18 cellular contexts compared by ENCODE assay signal in genomic region chr19:46900341-46900740, GRCh38. TPM values are rescaled to one million over a fixed set of nuclear protein-coding genes. Genes with fewer than 3 reads are reported as not detected.
A peak's percentile ranks its signal among the peaks of the same experiment; 100 is the strongest.
DNase-seq lines count a peak whose midpoint lies in the region; ATAC-seq and TF ChIP-seq lines count a peak whose summit lies in the region.
"Had no signal": no experiment of that assay in that cellular context is flagged by ENCODE, and none has a peak within 500 bp of the region (broad histone marks: within the 10 kb centered on the region; RNA-seq: fewer than 3 reads in every experiment).

No MANE protein-coding gene starts in this region.

- WGBS in esophagus, 2 donors: 76 to 86% methylated on average over 5 of the region's 5 CpGs

- H3K27ac ChIP-seq in breast epithelium (peak overlapping the region in 1 of 2 donors; percentile 25), VCaP (peak overlapping the region; percentile 49; the same call in 1 of the 2 replicates), esophagus (ENCODE audit: low read depth in 2 of 2, low read length in 1 of 2) (peak overlapping the region; percentile 24 to 71)
- H3K27ac ChIP-seq: BLaER1, HL-60 had no signal

- no peak overlapping the region for H3K4me3 ChIP-seq in breast epithelium
- H3K4me3 ChIP-seq in esophagus (ENCODE audit: low read depth in 1 of 2, low read length in 2 of 2): no peak overlapping the region
- H3K4me3 ChIP-seq: BLaER1, GM12878, GM23338 had no signal

- TF ChIP-seq CTCF in MCF 10A (IDR thresholded peaks at IDR 0.05; ENCODE audit: unreplicated experiment) (no peak), breast epithelium (IDR thresholded peaks at IDR 0.05) (no peak), VCaP (conservative IDR thresholded peaks at IDR 0.05) (no peak), osteocyte (IDR thresholded peaks at IDR 0.05) (no peak)

- no TSS peak for BruUV-seq in MCF 10A (replicated peaks; lab: Mats Ljungman, UMichigan)

- H3K4me1 Mint-ChIP-seq in MCF 10A (ENCODE audit: insufficient read depth, unreplicated experiment) (peaks cover 49% of the 10 kb centered on the region), osteocyte (ENCODE audit: unreplicated experiment) (peaks cover 73% of the 10 kb centered on the region)
- H3K4me1 Mint-ChIP-seq in activated CD8-positive, alpha-beta T cell treated with anti-CD3 and anti-CD28 coated beads, Interleukin-2, amount 10 ng/mL, durations not matched to agents 7 days and 5 days (ENCODE audit: low read depth): peaks cover 21% of the 10 kb centered on the region

- H3K4me1 ChIP-seq in breast epithelium: peaks cover 3 to 33% of the 10 kb centered on the region in 2 donors
- peaks cover 2 to 15% of the 10 kb centered on the region in 2 donors for H3K4me1 ChIP-seq in esophagus (ENCODE audit: control insufficient read depth in 2 of 2, insufficient read depth in 2 of 2, low read length in 1 of 2)

- no peak overlapping the region for H3K4me3 Mint-ChIP-seq in MCF 10A (ENCODE audit: unreplicated experiment)
- no peak overlapping the region for H3K4me3 Mint-ChIP-seq in osteocyte (ENCODE audit: unreplicated experiment)
- no peak overlapping the region for H3K4me3 Mint-ChIP-seq in activated CD8-positive, alpha-beta T cell treated with anti-CD3 and anti-CD28 coated beads, Interleukin-2, amount 10 ng/mL, durations not matched to agents 7 days and 5 days
- H3K4me3 Mint-ChIP-seq: GM23338, H9, HFFc6 had no signal

- CTCF ChIA-PET in MCF 10A (lab: Yijun Ruan, JAX): interaction anchor here (1.3 kb wide), 1 partner anchor 8 kb away, joined by 7 read pairs; no protein-coding TSS in a partner anchor
- CTCF ChIA-PET in activated CD8-positive, alpha-beta T cell treated with anti-CD3 and anti-CD28 coated beads, Interleukin-2, amount 10 ng/mL, durations not matched to agents 7 days and 5 days (lab: Charles Lee): no interaction called here

- intact Hi-C loops in MCF 10A (cut with micrococcal nuclease): no loop called here
- intact Hi-C loops in breast epithelium (cut with DNase I; ENCODE audit: low total_unique reads): no loop called here

- H3K36me3 ChIP-seq in breast epithelium (no peaks in the 10 kb centered on the region), esophagus (ENCODE audit: control insufficient read depth in 2 of 2, insufficient read depth in 2 of 2, low read length in 1 of 2) (peaks cover 0 to 2% of the 10 kb centered on the region in 2 donors)

- H3K27me3 ChIP-seq in breast epithelium: no peaks in the 10 kb centered on the region
- H3K27me3 ChIP-seq in esophagus (ENCODE audit: control insufficient read depth in 1 of 2, insufficient read depth in 2 of 2, low read length in 2 of 2): no peaks in the 10 kb centered on the region
- H3K27me3 ChIP-seq: BLaER1 had no signal

- H3K9me3 Mint-ChIP-seq in MCF 10A (ENCODE audit: unreplicated experiment): no peaks in the 10 kb centered on the region
- no peaks in the 10 kb centered on the region for H3K9me3 Mint-ChIP-seq in osteocyte (ENCODE audit: unreplicated experiment)
- H3K9me3 Mint-ChIP-seq in activated CD8-positive, alpha-beta T cell treated with anti-CD3 and anti-CD28 coated beads, Interleukin-2, amount 10 ng/mL, durations not matched to agents 7 days and 5 days (ENCODE audit: insufficient read depth): no peaks in the 10 kb centered on the region
- H3K9me3 Mint-ChIP-seq: CD8-positive, alpha-beta memory T cell; GM23338; H9; HFFc6 had no signal

- POLR2A ChIA-PET in MCF 10A (lab: Yijun Ruan, JAX): interaction anchor here (1.8 kb wide), 1 partner anchor 41 kb away, joined by 4 read pairs; no protein-coding TSS in a partner anchor
- POLR2A ChIA-PET in activated CD8-positive, alpha-beta T cell treated with anti-CD3 and anti-CD28 coated beads, Interleukin-2, amount 10 ng/mL, durations not matched to agents 7 days and 5 days (lab: Charles Lee): no interaction called here

- no peak for DNase-seq in MCF 10A (ENCODE audit: unreplicated experiment)
- DNase-seq in breast epithelium (ENCODE audit: low spot score in 2 of 2): no peak
- no peak for DNase-seq in osteocyte (ENCODE audit: extremely low spot score, unreplicated experiment)
- DNase-seq in mesenteric fat pad (ENCODE audit: low spot score): no peak
- no peak for DNase-seq in NCI-H345 (lab: John Stamatoyannopoulos, UW)
- no peak for DNase-seq in activated CD8-positive, alpha-beta T cell treated with anti-CD3 and anti-CD28 coated beads, Interleukin-2, amount 10 ng/mL, durations not matched to agents 7 days and 5 days
- DNase-seq: 8988T; AML-193; CD8-positive, alpha-beta memory T cell; DMS79; H9; HFFc6 had no signal

- H3K27ac Mint-ChIP-seq in MCF 10A (ENCODE audit: low read depth, unreplicated experiment) (peak overlapping the region; percentile 78), osteocyte (ENCODE audit: unreplicated experiment) (peak overlapping the region; percentile 45)
- no peak overlapping the region for H3K27ac Mint-ChIP-seq in activated CD8-positive, alpha-beta T cell treated with anti-CD3 and anti-CD28 coated beads, Interleukin-2, amount 10 ng/mL, durations not matched to agents 7 days and 5 days
- H3K27ac Mint-ChIP-seq: GM23338 had no signal

- peaks cover 14% of the 10 kb centered on the region for H3K36me3 Mint-ChIP-seq in MCF 10A (ENCODE audit: insufficient read depth, unreplicated experiment)
- H3K36me3 Mint-ChIP-seq in osteocyte (ENCODE audit: unreplicated experiment): peaks cover 4% of the 10 kb centered on the region
- no peaks in the 10 kb centered on the region for H3K36me3 Mint-ChIP-seq in activated CD8-positive, alpha-beta T cell treated with anti-CD3 and anti-CD28 coated beads, Interleukin-2, amount 10 ng/mL, durations not matched to agents 7 days and 5 days (ENCODE audit: low read depth)

- ATAC-seq in activated CD8-positive, alpha-beta T cell treated with anti-CD3 and anti-CD28 coated beads, Interleukin-2, amount 10 ng/mL, durations not matched to agents 7 days and 5 days: no peak
- ATAC-seq: GM12878 had no signal

- no peak for TF ChIP-seq POLR2A in breast epithelium (IDR thresholded peaks at IDR 0.05)

- H3K27me3 Mint-ChIP-seq in MCF 10A (ENCODE audit: insufficient read depth, unreplicated experiment) (no peaks in the 10 kb centered on the region), osteocyte (ENCODE audit: unreplicated experiment) (no peaks in the 10 kb centered on the region)
- no peaks in the 10 kb centered on the region for H3K27me3 Mint-ChIP-seq in activated CD8-positive, alpha-beta T cell treated with anti-CD3 and anti-CD28 coated beads, Interleukin-2, amount 10 ng/mL, durations not matched to agents 7 days and 5 days (ENCODE audit: low read depth)
- H3K27me3 Mint-ChIP-seq: CD8-positive, alpha-beta memory T cell had no signal

- H3K9me3 ChIP-seq in breast epithelium (no peaks in the 10 kb centered on the region), esophagus (ENCODE audit: control insufficient read depth in 2 of 2, insufficient read depth in 1 of 2, low read depth in 1 of 2, low read length in 1 of 2) (no peaks in the 10 kb centered on the region)
- H3K9me3 ChIP-seq: BLaER1 had no signal

RNA-seq across cellular contexts. Expression of gene ARHGAP35, which starts 39.5 kb away (rescaled TPM):
- 46.9 and 52.1 TPM in 2 replicates for total RNA-seq in MCF 10A (2022)
- 10 to 100 TPM; 44.8 to 61.9 (median 60.3) TPM for total RNA-seq in breast epithelium
- 10 to 100 TPM in 1 of 2 donors, 1 to 10 TPM in 1; 9.6 to 15.2 TPM for polyA plus RNA-seq in esophagus
- 107 and 113 TPM in 2 replicates for total RNA-seq in osteocyte
- 53.3 TPM for total RNA-seq in mesenteric fat pad
- total RNA-seq in activated CD8-positive, alpha-beta T cell treated with anti-CD3 and anti-CD28 coated beads, Interleukin-2, amount 10 ng/mL, durations not matched to agents 7 days and 5 days: 10 to 100 TPM; 23.9 to 24.1 TPM

RNA-seq across cellular contexts. Expression of gene AP2S1, which starts 49.7 kb away (rescaled TPM):
- total RNA-seq in MCF 10A (2022) (237 and 252 TPM in 2 replicates), breast epithelium (100 to 1,000 TPM in 2 of 3 donors, 10 to 100 TPM in 1; 63.1 to 108 (median 101) TPM), osteocyte (226 and 229 TPM in 2 replicates), mesenteric fat pad (228 TPM)
- 100 to 1,000 TPM in 1 of 2 donors, 10 to 100 TPM in 1; 71.2 to 157 TPM for polyA plus RNA-seq in esophagus
- 100 to 1,000 TPM; 151 to 154 TPM for total RNA-seq in activated CD8-positive, alpha-beta T cell treated with anti-CD3 and anti-CD28 coated beads, Interleukin-2, amount 10 ng/mL, durations not matched to agents 7 days and 5 days
